Comparison of ENCODE assay signal across 8 cellular contexts in genomic region chr21:34074283-34075098, GRCh38. TPM values are rescaled to one million over a fixed set of nuclear protein-coding genes. Genes with fewer than 3 reads are reported as not detected.
A peak's percentile ranks its signal among the peaks of the same experiment; 100 is the strongest.
DNase-seq lines count a peak whose midpoint lies in the region; ATAC-seq and TF ChIP-seq lines count a peak whose summit lies in the region.

No MANE protein-coding gene starts in this region.

- POLR2A ChIA-PET in activated CD4-positive, alpha-beta memory T cell treated with anti-CD3 and anti-CD28 coated beads for 36 hours (lab: Charles Lee): interaction anchor here (1.1 to 4.2 kb wide), 8 partner anchors 9 to 159 kb away, joined by 3 to 53 read pairs (median 6); partner anchors contain the start of gene ATP5PO

- intact Hi-C loops in activated CD4-positive, alpha-beta memory T cell treated with anti-CD3 and anti-CD28 coated beads for 36 hours (cut with micrococcal nuclease): loop anchor here (2.0 to 10.0 kb wide), 3 partner anchors 52 to 430 kb away; partner anchors contain the start of genes CRYZL1 and ITSN1

- peak overlapping the region; percentile 87 for H3K27ac Mint-ChIP-seq in activated CD4-positive, alpha-beta memory T cell treated with anti-CD3 and anti-CD28 coated beads for 36 hours

- H3K36me3 Mint-ChIP-seq in activated CD4-positive, alpha-beta memory T cell treated with anti-CD3 and anti-CD28 coated beads for 36 hours: peaks cover 45% of the 10 kb centered on the region

- TF ChIP-seq CTCF in foreskin keratinocyte (conservative IDR thresholded peaks at IDR 0.05): no peak

- peak overlapping the region; percentile 73 for H3K9ac ChIP-seq in rectal smooth muscle tissue (ENCODE audit: low read length)

- no peak for ATAC-seq in foreskin keratinocyte
- ATAC-seq in HG02840 (IDR thresholded peaks at IDR 0.05; ENCODE audit: low FRiP score, unreplicated experiment): no peak
- ATAC-seq in HG03135 (IDR thresholded peaks at IDR 0.05; ENCODE audit: unreplicated experiment): no peak

- DNase-seq in activated naive CD4-positive, alpha-beta T cell treated with Interleukin-2 at 50 U/mL for 16 hours: peak; percentile 20
- no peak for DNase-seq in activated naive CD4-positive, alpha-beta T cell (lab: John Stamatoyannopoulos, UW)
- DNase-seq in activated CD4-positive, alpha-beta memory T cell treated with anti-CD3 and anti-CD28 coated beads for 36 hours: no peak
- DNase-seq in foreskin keratinocyte (peak in 1 of 2 donors; percentile 32), NCI-H226 (no peak)

- H3K27me3 Mint-ChIP-seq in activated CD4-positive, alpha-beta memory T cell treated with anti-CD3 and anti-CD28 coated beads for 36 hours: no peaks in the 10 kb centered on the region

- H3K27me3 ChIP-seq in foreskin keratinocyte: no peaks in the 10 kb centered on the region
- no peaks in the 10 kb centered on the region for H3K27me3 ChIP-seq in rectal smooth muscle tissue (ENCODE audit: control insufficient read depth, insufficient read depth, low read length)

- CTCF ChIA-PET in activated CD4-positive, alpha-beta memory T cell treated with anti-CD3 and anti-CD28 coated beads for 36 hours (lab: Charles Lee): interaction anchor here (0.8 to 4.1 kb wide), 8 partner anchors 16 to 273 kb away, joined by 3 to 40 read pairs (median 5); no protein-coding TSS in a partner anchor

- H3K4me3 ChIP-seq in rectal smooth muscle tissue (ENCODE audit: low read length): peak overlapping the region; percentile 95

- no peaks in the 10 kb centered on the region for H3K36me3 ChIP-seq in rectal smooth muscle tissue (ENCODE audit: control insufficient read depth, insufficient read depth, low read length)

- H3K27ac ChIP-seq in foreskin keratinocyte (peak overlapping the region; percentile 68), rectal smooth muscle tissue (ENCODE audit: low read depth, low read length) (peak overlapping the region; percentile 48)

- no peaks in the 10 kb centered on the region for H3K9me3 Mint-ChIP-seq in activated CD4-positive, alpha-beta memory T cell treated with anti-CD3 and anti-CD28 coated beads for 36 hours

- H3K4me1 Mint-ChIP-seq in activated CD4-positive, alpha-beta memory T cell treated with anti-CD3 and anti-CD28 coated beads for 36 hours (ENCODE audit: low read depth): peaks cover 52% of the 10 kb centered on the region

- H3K4me3 Mint-ChIP-seq in activated CD4-positive, alpha-beta memory T cell treated with anti-CD3 and anti-CD28 coated beads for 36 hours: peak overlapping the region; percentile 95

- H3K4me1 ChIP-seq in foreskin keratinocyte (peaks cover 8% of the 10 kb centered on the region), rectal smooth muscle tissue (ENCODE audit: control insufficient read depth, insufficient read depth, low read length) (peaks cover 21% of the 10 kb centered on the region)

RNA-seq across cellular contexts. Expression of gene MRPS6, which starts 1.1 kb away (rescaled TPM):
- total RNA-seq in activated CD4-positive, alpha-beta memory T cell treated with anti-CD3 and anti-CD28 coated beads for 36 hours: 100 to 1,000 TPM; 114 to 117 TPM
- 34.3 and 43.0 TPM in 2 replicates for total RNA-seq in foreskin keratinocyte
- 60.0 and 69.8 TPM in 2 replicates for polyA plus RNA-seq in foreskin keratinocyte

RNA-seq across cellular contexts. Expression of gene SLC5A3, which starts 1.1 kb away (rescaled TPM):
- total RNA-seq in activated CD4-positive, alpha-beta memory T cell treated with anti-CD3 and anti-CD28 coated beads for 36 hours: 10 to 100 TPM; 25.7 to 27.5 TPM
- 8.3 and 8.6 TPM in 2 replicates for total RNA-seq in foreskin keratinocyte
- 0.77 and 1.0 TPM in 2 replicates for polyA plus RNA-seq in foreskin keratinocyte
